ENCODE assay signal across 1 cellular context in genomic region chr1:109237512-109237911, GRCh38.
TF ChIP-seq lines count a peak whose summit lies in the region.

No MANE protein-coding gene starts in this region.

TF ChIP-seq in WTC11, 78 proteins besides CTCF, POLR2A, EP300 and RAD21 (continued from another document):
- TF ChIP-seq, protein P1, sequence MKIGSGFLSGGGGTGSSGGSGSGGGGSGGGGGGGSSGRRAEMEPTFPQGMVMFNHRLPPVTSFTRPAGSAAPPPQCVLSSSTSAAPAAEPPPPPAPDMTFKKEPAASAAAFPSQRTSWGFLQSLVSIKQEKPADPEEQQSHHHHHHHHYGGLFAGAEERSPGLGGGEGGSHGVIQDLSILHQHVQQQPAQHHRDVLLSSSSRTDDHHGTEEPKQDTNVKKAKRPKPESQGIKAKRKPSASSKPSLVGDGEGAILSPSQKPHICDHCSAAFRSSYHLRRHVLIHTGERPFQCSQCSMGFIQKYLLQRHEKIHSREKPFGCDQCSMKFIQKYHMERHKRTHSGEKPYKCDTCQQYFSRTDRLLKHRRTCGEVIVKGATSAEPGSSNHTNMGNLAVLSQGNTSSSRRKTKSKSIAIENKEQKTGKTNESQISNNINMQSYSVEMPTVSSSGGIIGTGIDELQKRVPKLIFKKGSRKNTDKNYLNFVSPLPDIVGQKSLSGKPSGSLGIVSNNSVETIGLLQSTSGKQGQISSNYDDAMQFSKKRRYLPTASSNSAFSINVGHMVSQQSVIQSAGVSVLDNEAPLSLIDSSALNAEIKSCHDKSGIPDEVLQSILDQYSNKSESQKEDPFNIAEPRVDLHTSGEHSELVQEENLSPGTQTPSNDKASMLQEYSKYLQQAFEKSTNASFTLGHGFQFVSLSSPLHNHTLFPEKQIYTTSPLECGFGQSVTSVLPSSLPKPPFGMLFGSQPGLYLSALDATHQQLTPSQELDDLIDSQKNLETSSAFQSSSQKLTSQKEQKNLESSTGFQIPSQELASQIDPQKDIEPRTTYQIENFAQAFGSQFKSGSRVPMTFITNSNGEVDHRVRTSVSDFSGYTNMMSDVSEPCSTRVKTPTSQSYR (CRISPR knock-in tag; IDR thresholded peaks at IDR 0.05) = no peak
- no peak for TF ChIP-seq ESRRA (CRISPR knock-in tag; IDR thresholded peaks at IDR 0.05; ENCODE audit: borderline replicate concordance)
